ENCODE assay signal across 9 cellular contexts in genomic region chr11:65473275-65473860, GRCh38. TPM values are rescaled to one million over a fixed set of nuclear protein-coding genes. Genes with fewer than 3 reads are reported as not detected.
DNase-seq lines count a peak whose midpoint lies in the region; ATAC-seq, FAIRE-seq and TF ChIP-seq lines count a peak whose summit lies in the region.
"Had no signal": no experiment of that assay in that cellular context is flagged by ENCODE, and none has a peak within 500 bp of the region (broad histone marks: within the 10 kb centered on the region; RNA-seq: fewer than 3 reads in every experiment).

No MANE protein-coding gene starts in this region.

- dilution Hi-C loops in mammary epithelial cell (cut with HindIII; ENCODE audit: low sequenced_read_pairs), result no loop called here

- ATAC-seq in A549 (no peak), HCT116 (no peak)
- ATAC-seq in naive thymus-derived CD8-positive, alpha-beta T cell, result no peak

- POLR2A ChIA-PET in A549 (lab: Yijun Ruan, JAX), result interaction anchor here (2.3 to 3.5 kb wide), 2 partner anchors 30 to 51 kb away, joined by 24 to 402 read pairs; partner anchors contain the start of genes MALAT1 and NEAT1
- POLR2A ChIA-PET in HCT116 (lab: Charles Lee), result interaction anchor here (2.8 to 15.6 kb wide), 4 partner anchors 16 to 50 kb away, joined by 11 to 1499 read pairs (median 65); partner anchors contain the start of genes MALAT1 and NEAT1
- POLR2A ChIA-PET in naive thymus-derived CD8-positive, alpha-beta T cell (lab: Charles Lee), result interaction anchor here (1.0 to 24.4 kb wide), 5 partner anchors 14 to 115 kb away, joined by 3 to 959 read pairs (median 50); partner anchors contain the start of genes MALAT1 and NEAT1

- H3K27ac Mint-ChIP-seq in naive thymus-derived CD8-positive, alpha-beta T cell, result peak overlapping the region in 7 of 10 donors; percentile 27 to 99 (median 99)

- H3K4me2 ChIP-seq in A549 (peak overlapping the region; percentile 83; the same call in 2 of the 3 replicates), HCT116 (ENCODE audit: low read length) (peak overlapping the region; percentile 73), mammary epithelial cell (ENCODE audit: insufficient read depth, low read depth, low read length) (no peak overlapping the region)

- H3K4me1 ChIP-seq in A549, result peaks cover 68% of the 10 kb centered on the region
- H3K4me1 ChIP-seq in HCT116 (ENCODE audit: control insufficient read depth in 1 of 2, insufficient read depth in 2 of 2, low read length in 2 of 2), result peaks cover 68 to 83% of the 10 kb centered on the region in 2 experiments
- H3K4me1 ChIP-seq in mammary epithelial cell (ENCODE audit: insufficient read depth, low read length), result peaks cover 36% of the 10 kb centered on the region

- 89% methylated on average over 7 of the region's 7 CpGs for WGBS in A549 (ENCODE audit: missing lambda C conversion rate)
- WGBS in mammary epithelial cell (ENCODE audit: low coverage, missing lambda C conversion rate), result 91% methylated on average over 5 of the region's 7 CpGs

- H2AFZ ChIP-seq in HCT116 (ENCODE audit: low read depth, low read length, poor library complexity, severe bottlenecking) (no peak overlapping the region), mammary epithelial cell (ENCODE audit: low read depth, low read length) (no peak overlapping the region)

- no peak for FAIRE-seq in A549 (lab: Jason Lieb, UNC)

- no peaks in the 10 kb centered on the region for H3K9me2 ChIP-seq in HCT116 (ENCODE audit: insufficient read depth)

- peak overlapping the region; percentile 65 for H3K9ac ChIP-seq in HCT116 (ENCODE audit: low read length)
- H3K9ac ChIP-seq in mammary epithelial cell (ENCODE audit: insufficient read depth, low read length), result no peak overlapping the region

- in situ Hi-C loops in mammary epithelial cell (cut with MboI; ENCODE audit: low sequenced_read_pairs in 2 of 2), result loop anchor here in 1 of 2 donors (5.0 kb wide), 1 partner anchor 34 kb away; no protein-coding TSS in a partner anchor

- no peaks in the 10 kb centered on the region for H3K36me3 Mint-ChIP-seq in naive thymus-derived CD8-positive, alpha-beta T cell

- no peaks in the 10 kb centered on the region for H3K9me3 ChIP-seq in A549
- no peaks in the 10 kb centered on the region for H3K9me3 ChIP-seq in HCT116 (ENCODE audit: control insufficient read depth in 1 of 2, insufficient read depth in 1 of 2, low read depth in 1 of 2, low read length in 2 of 2)
- no peaks in the 10 kb centered on the region for H3K9me3 ChIP-seq in mammary epithelial cell (replicated peaks; ENCODE audit: insufficient read depth, low read length)

- H3K27me3 Mint-ChIP-seq in naive thymus-derived CD8-positive, alpha-beta T cell, result no peaks in the 10 kb centered on the region

- TF ChIP-seq CTCF in A549 (IDR thresholded peaks at IDR 0.05) (no peak), HCT116 (IDR thresholded peaks at IDR 0.05 in 2 of 3, conservative IDR thresholded peaks at IDR 0.05 in 1 of 3; ENCODE audit: borderline replicate concordance in 1 of 3, insufficient read depth in 1 of 3, low read depth in 2 of 3, low read length in 2 of 3) (no peak), mammary epithelial cell (conservative IDR thresholded peaks at IDR 0.05 in 1 of 2, IDR thresholded peaks at IDR 0.05 in 1 of 2; ENCODE audit: extremely low read depth in 1 of 2, insufficient read depth in 1 of 2, low read depth in 1 of 2, low read length in 2 of 2) (no peak)

- H3K4me3 ChIP-seq in A549 (no peak overlapping the region), HCT116 (replicated peaks in 1 of 2; ENCODE audit: low read depth in 1 of 2, low read length in 2 of 2) (0 out of 4 replicates have a peak overlapping the region, but pooled peaks of 1 of the 2 experiments have one; percentile 11), mammary epithelial cell (replicated peaks in 1 of 3; ENCODE audit: insufficient read depth in 1 of 3, low read depth in 2 of 3, low read length in 3 of 3) (no peak overlapping the region)

- BruUV-seq in HCT116 (replicated peaks; lab: Mats Ljungman, UMichigan) (no TSS peak), mammary epithelial cell (replicated peaks; lab: Mats Ljungman, UMichigan) (no TSS peak)

- CTCF ChIA-PET in A549 (lab: Yijun Ruan, JAX) (interaction anchor here (0.7 to 25.6 kb wide), 2 partner anchors 25 to 106 kb away, joined by 3 to 947 read pairs; partner anchors contain the start of gene MALAT1), HCT116 (lab: Charles Lee) (interaction anchor here (2.6 to 3.0 kb wide), 2 partner anchors 33 to 58 kb away, joined by 15 to 31 read pairs; no protein-coding TSS in a partner anchor), mammary epithelial cell (lab: Charles Lee; ENCODE audit: low non-redundant PET) (no interaction called here)

- DNase-seq in A549 (ENCODE audit: low read depth in 1 of 2, low spot score in 1 of 2) (no peak), HCT116 (ENCODE audit: low read depth, low spot score) (no peak), mammary epithelial cell (no peak), RKO (ENCODE audit: low spot score) (no peak), amygdala (lab: John Stamatoyannopoulos, UW) (no peak)
- no peak for DNase-seq in naive thymus-derived CD8-positive, alpha-beta T cell
- no peak for DNase-seq in NK-92 treated with Interleukin-12 subunit alpha and Interleukin-12 subunit beta, amount 100 ng/mL, for 24 hours (lab: John Stamatoyannopoulos, UW)
- no peak for DNase-seq in stimulated activated CD4-positive, alpha-beta T cell treated with anti-CD3 and anti-CD28 coated beads, Interleukin-4, amount 100 ng/mL, for 1 hour
- DNase-seq: NCI-H187 had no signal

- intact Hi-C loops in HCT116 (cut with micrococcal nuclease) (loop anchor here (2.0 kb wide), 1 partner anchor 33 kb away; no protein-coding TSS in a partner anchor), mammary epithelial cell (cut with micrococcal nuclease) (no loop called here)

- no peaks in the 10 kb centered on the region for H3K9me3 Mint-ChIP-seq in naive thymus-derived CD8-positive, alpha-beta T cell

- H3K36me3 ChIP-seq in HCT116 (ENCODE audit: control insufficient read depth in 1 of 2, insufficient read depth in 2 of 2, low read length in 2 of 2), result no peaks in the 10 kb centered on the region
- H3K36me3 ChIP-seq in mammary epithelial cell (ENCODE audit: insufficient read depth, low read length), result no peaks in the 10 kb centered on the region

- TF ChIP-seq POLR2A in A549 (IDR thresholded peaks at IDR 0.05; ENCODE audit: low read length) (no peak), HCT116 (IDR thresholded peaks at IDR 0.05; ENCODE audit: borderline replicate concordance, extremely low read depth, insufficient read depth, insufficient read length) (no peak)

- no peak for TF ChIP-seq RAD21 in A549 (conservative IDR thresholded peaks at IDR 0.05 in 1 of 2, IDR thresholded peaks at IDR 0.05 in 1 of 2)
- no peak for TF ChIP-seq RAD21 in HCT116 (IDR thresholded peaks at IDR 0.05; ENCODE audit: low read depth)

- no peak for TF ChIP-seq EP300 in A549 (IDR thresholded peaks at IDR 0.05)

- H3K79me2 ChIP-seq in HCT116 (ENCODE audit: insufficient read depth, low read length) (peaks cover 43% of the 10 kb centered on the region), mammary epithelial cell (ENCODE audit: insufficient read depth, low read length) (peaks cover 26% of the 10 kb centered on the region)

- H4K20me1 ChIP-seq in HCT116 (ENCODE audit: insufficient read depth) (no peaks in the 10 kb centered on the region), mammary epithelial cell (ENCODE audit: insufficient read depth, low read length) (no peaks in the 10 kb centered on the region)

- RAD21 ChIA-PET in HCT116 (lab: Charles Lee; ENCODE audit: low non-redundant PET in 1 of 2, low total read pairs in 2 of 2, uncharacterized antibody in 2 of 2, unreplicated experiment in 2 of 2), result no interaction called here

- H3K27me3 ChIP-seq in HCT116 (ENCODE audit: insufficient read depth, low read length) (no peaks in the 10 kb centered on the region), mammary epithelial cell (ENCODE audit: insufficient read depth, low read length) (no peaks in the 10 kb centered on the region)

- H3K4me3 Mint-ChIP-seq in naive thymus-derived CD8-positive, alpha-beta T cell, result no peak overlapping the region

- H3K27ac ChIP-seq in A549 (peak overlapping the region; percentile 93 to 96), HCT116 (ENCODE audit: low read depth, low read length) (peak overlapping the region; percentile 97), mammary epithelial cell (ENCODE audit: insufficient read depth, low read depth, low read length) (peak overlapping the region; percentile 95)

- peaks cover 10 to 46% (median 38%) of the 10 kb centered on the region in 4 donors for H3K4me1 Mint-ChIP-seq in naive thymus-derived CD8-positive, alpha-beta T cell

RNA-seq across cellular contexts. Expression of gene MALAT1, which starts 25.5 kb away (rescaled TPM):
- 1,041 and 1,340 TPM in 2 replicates for polyA plus RNA-seq in A549 (2011; rRNA removed)
- polyA plus RNA-seq in A549 (2012; cell fraction: cytosol; rRNA removed), result 24.8 and 29.0 TPM in 2 replicates
- polyA plus RNA-seq in A549 (2012; cell fraction: nucleus; rRNA removed), result 215 and 608 TPM in 2 replicates
- 167 to 203 TPM (median 188 TPM) in 3 replicates for polyA plus RNA-seq in A549 (2017; fragmentation: RNase III; extraction: RNeasy Plus Mini Kit Qiagen cat#74134 plus additional on column Dnase treatment)
- polyA minus RNA-seq in A549 (2011; rRNA and poly(A)+ RNA removed), result 10,326 and 11,734 TPM in 2 replicates
- 6,000 TPM for total RNA-seq in HCT116 (2021; ENCODE audit: unreplicated experiment)
- polyA plus RNA-seq in HCT116 (2012), result 380 and 423 TPM in 2 replicates
- over 10,000 TPM in 1 of 2 donors, 1,000 to 10,000 TPM in 1; 9,320 to 20,636 TPM for total RNA-seq in mammary epithelial cell
- 211 TPM for polyA plus RNA-seq in mammary epithelial cell
- 7,117 TPM for polyA minus RNA-seq in mammary epithelial cell
- total RNA-seq in naive thymus-derived CD8-positive, alpha-beta T cell, result over 10,000 TPM; 29,995 to 30,085 TPM
- 1,000 to 10,000 TPM; 1,355 to 3,419 (median 2,188) TPM for polyA plus RNA-seq in naive thymus-derived CD8-positive, alpha-beta T cell

RNA-seq across cellular contexts. Expression of gene NEAT1, which starts 50.8 kb away (rescaled TPM):
- polyA plus RNA-seq in A549 (2011; rRNA removed) (181 and 314 TPM in 2 replicates), A549 (2017; fragmentation: RNase III; extraction: RNeasy Plus Mini Kit Qiagen cat#74134 plus additional on column Dnase treatment) (1,009 to 1,407 TPM (median 1,223 TPM) in 3 replicates), mammary epithelial cell (20.1 TPM)
- polyA plus RNA-seq in A549 (2012; cell fraction: cytosol; rRNA removed), result 137 and 155 TPM in 2 replicates
- 406 and 691 TPM in 2 replicates for polyA plus RNA-seq in A549 (2012; cell fraction: nucleus; rRNA removed)
- 160 and 161 TPM in 2 replicates for polyA minus RNA-seq in A549 (2011; rRNA and poly(A)+ RNA removed)
- total RNA-seq in HCT116 (2021; ENCODE audit: unreplicated experiment) (564 TPM), mammary epithelial cell (100 to 1,000 TPM; 364 to 775 TPM)
- polyA plus RNA-seq in HCT116 (2012), result 181 and 274 TPM in 2 replicates
- polyA minus RNA-seq in mammary epithelial cell, result 98.8 TPM
- total RNA-seq in naive thymus-derived CD8-positive, alpha-beta T cell, result 100 to 1,000 TPM; 375 to 414 TPM
- polyA plus RNA-seq in naive thymus-derived CD8-positive, alpha-beta T cell, result 1 to 10 TPM; 1.3 to 2.9 (median 1.9) TPM

RNA-seq across cellular contexts. Expression of gene SCYL1, which starts 51.5 kb away (rescaled TPM):
- polyA plus RNA-seq in A549 (2011; rRNA removed) (30.8 and 33.6 TPM in 2 replicates), A549 (2017; fragmentation: RNase III; extraction: RNeasy Plus Mini Kit Qiagen cat#74134 plus additional on column Dnase treatment) (41.8 to 46.8 TPM (median 45.9 TPM) in 3 replicates), mammary epithelial cell (64.8 TPM)
- polyA plus RNA-seq in A549 (2012; cell fraction: cytosol; rRNA removed), result 88.0 and 105 TPM in 2 replicates
- polyA plus RNA-seq in A549 (2012; cell fraction: nucleus; rRNA removed), result 125 and 152 TPM in 2 replicates
- polyA minus RNA-seq in A549 (2011; rRNA and poly(A)+ RNA removed), result 39.1 and 43.6 TPM in 2 replicates
- total RNA-seq in HCT116 (2021; ENCODE audit: unreplicated experiment) (104 TPM), mammary epithelial cell (10 to 100 TPM; 66.0 to 75.0 TPM)
- polyA plus RNA-seq in HCT116 (2012), result 82.4 and 84.4 TPM in 2 replicates
- polyA minus RNA-seq in mammary epithelial cell, result 45.1 TPM
- 10 to 100 TPM; 69.0 to 70.6 TPM for total RNA-seq in naive thymus-derived CD8-positive, alpha-beta T cell
- 10 to 100 TPM; 23.2 to 41.5 (median 33.5) TPM for polyA plus RNA-seq in naive thymus-derived CD8-positive, alpha-beta T cell
